Comparison of ENCODE assay signal across 8 cellular contexts in genomic region chr19:14529254-14530004, GRCh38. TPM values are rescaled to one million over a fixed set of nuclear protein-coding genes. Genes with fewer than 3 reads are reported as not detected.
DNase-seq lines count a peak whose midpoint lies in the region; ATAC-seq and TF ChIP-seq lines count a peak whose summit lies in the region.

Gene TECR (plus strand): TSS chr19:14529594. CDS start chr19:14529697, 103 bp downstream.

- H3K27ac ChIP-seq in ACC112 (ENCODE audit: low read depth, low read length) (peak within 1 kb of the TSS; percentile 29; the same call in 1 of the 2 replicates), VCaP (peak within 1 kb of the TSS; percentile 88), breast epithelium (peak within 1 kb of the TSS; percentile 90 to 92), iPS-18a (ENCODE audit: low read length) (peak within 1 kb of the TSS; percentile 43), skeletal muscle tissue (ENCODE audit: low read depth, low read length) (peak within 1 kb of the TSS; percentile 89)

- H2AFZ ChIP-seq in ACC112 (ENCODE audit: low read length, unreplicated experiment), result peak within 1 kb of the TSS; percentile 93

- TF ChIP-seq POLR2A in breast epithelium (IDR thresholded peaks at IDR 0.05), result peak; percentile 94

- intact Hi-C loops in breast epithelium (cut with DNase I; ENCODE audit: low total_unique reads), result no loop called here

- peak; percentile 96 for ATAC-seq in GM18870 (IDR thresholded peaks at IDR 0.05; ENCODE audit: unreplicated experiment)
- ATAC-seq in HG03135 (IDR thresholded peaks at IDR 0.05; ENCODE audit: unreplicated experiment), result peak; percentile 94

- peak within 1 kb of the TSS; percentile 100 for H3K4me3 ChIP-seq in ACC112 (ENCODE audit: low read depth, low read length)
- H3K4me3 ChIP-seq in breast epithelium, result peak within 1 kb of the TSS; percentile 77 to 90 (median 80)
- peak within 1 kb of the TSS; percentile 81 for H3K4me3 ChIP-seq in iPS-18a (ENCODE audit: low read length)
- peak within 1 kb of the TSS; percentile 95 to 99 (median 96) for H3K4me3 ChIP-seq in skeletal muscle tissue (ENCODE audit: low read length in 3 of 3)

- DNase-seq in NCI-H2196 treated with DMSO at 0.1 percent for 48 hours (lab: John Stamatoyannopoulos, UW; ENCODE audit: unreplicated experiment) (peak; percentile 99), breast epithelium (ENCODE audit: low spot score in 2 of 2) (peak; percentile 100)

- TF ChIP-seq CTCF in VCaP (conservative IDR thresholded peaks at IDR 0.05) (no peak), breast epithelium (IDR thresholded peaks at IDR 0.05) (no peak)

- H3K27me3 ChIP-seq in ACC112 (ENCODE audit: insufficient read depth, low read length) (no peaks in the 10 kb centered on the region), breast epithelium (no peaks in the 10 kb centered on the region), iPS-18a (ENCODE audit: control insufficient read depth, insufficient read depth, low read length) (no peaks in the 10 kb centered on the region), skeletal muscle tissue (ENCODE audit: control insufficient read depth in 3 of 3, insufficient read depth in 3 of 3, low read length in 3 of 3) (no peaks in the 10 kb centered on the region)

- H3K9ac ChIP-seq in iPS-18a (ENCODE audit: low read length) (peak within 1 kb of the TSS; percentile 74), skeletal muscle tissue (ENCODE audit: low read depth in 1 of 3, low read length in 3 of 3) (peak within 1 kb of the TSS; percentile 91 to 98 (median 97))

- peaks cover 12% of the 10 kb centered on the region for H3K4me1 ChIP-seq in ACC112 (ENCODE audit: control insufficient read depth, insufficient read depth, low read length, unreplicated experiment)
- peaks cover 0 to 9% of the 10 kb centered on the region in 2 donors for H3K4me1 ChIP-seq in breast epithelium
- peaks cover 5% of the 10 kb centered on the region for H3K4me1 ChIP-seq in iPS-18a (ENCODE audit: control insufficient read depth, low read depth, low read length)
- peaks cover 22 to 37% (median 31%) of the 10 kb centered on the region in 3 donors for H3K4me1 ChIP-seq in skeletal muscle tissue (ENCODE audit: control insufficient read depth in 3 of 3, insufficient read depth in 3 of 3, low read length in 3 of 3)

- H3K79me2 ChIP-seq in ACC112 (ENCODE audit: control insufficient read depth, insufficient read depth, low read length, unreplicated experiment), result peaks cover 16% of the 10 kb centered on the region

- H3K9me3 ChIP-seq in breast epithelium (no peaks in the 10 kb centered on the region), iPS-18a (ENCODE audit: control insufficient read depth, low read depth, low read length) (no peaks in the 10 kb centered on the region), skeletal muscle tissue (ENCODE audit: control insufficient read depth in 3 of 3, low read length in 3 of 3) (no peaks in the 10 kb centered on the region)

- no peaks in the 10 kb centered on the region for H3K36me3 ChIP-seq in ACC112 (ENCODE audit: insufficient read depth, low read length)
- no peaks in the 10 kb centered on the region for H3K36me3 ChIP-seq in breast epithelium
- no peaks in the 10 kb centered on the region for H3K36me3 ChIP-seq in iPS-18a (ENCODE audit: control insufficient read depth, low read depth, low read length)
- H3K36me3 ChIP-seq in skeletal muscle tissue (ENCODE audit: control insufficient read depth in 3 of 3, insufficient read depth in 3 of 3, low read length in 3 of 3), result peaks cover 2 to 11% (median 6%) of the 10 kb centered on the region in 3 donors

RNA-seq across cellular contexts. Expression of gene TECR, which starts in this region (rescaled TPM):
- total RNA-seq in breast epithelium (10 to 100 TPM; 36.1 to 66.9 (median 43.4) TPM), skeletal muscle tissue (83.0 TPM)

Comparison
In these comparisons a context has a peak if more than half of its experiments do, and no peak if none do; other contexts are left out.
1. Peak in every context shown above with its lines: DNase-seq, ATAC-seq, H3K4me3 ChIP-seq and H3K27ac ChIP-seq.
2. H3K27ac ChIP-seq: peak in every context shown above with its lines; median percentile 91 in breast epithelium; 89 in skeletal muscle tissue; 88 in VCaP; 43 in iPS-18a; 29 in ACC112.